ENCODE assay signal across 21 cellular contexts in the genomic region with DNA sequence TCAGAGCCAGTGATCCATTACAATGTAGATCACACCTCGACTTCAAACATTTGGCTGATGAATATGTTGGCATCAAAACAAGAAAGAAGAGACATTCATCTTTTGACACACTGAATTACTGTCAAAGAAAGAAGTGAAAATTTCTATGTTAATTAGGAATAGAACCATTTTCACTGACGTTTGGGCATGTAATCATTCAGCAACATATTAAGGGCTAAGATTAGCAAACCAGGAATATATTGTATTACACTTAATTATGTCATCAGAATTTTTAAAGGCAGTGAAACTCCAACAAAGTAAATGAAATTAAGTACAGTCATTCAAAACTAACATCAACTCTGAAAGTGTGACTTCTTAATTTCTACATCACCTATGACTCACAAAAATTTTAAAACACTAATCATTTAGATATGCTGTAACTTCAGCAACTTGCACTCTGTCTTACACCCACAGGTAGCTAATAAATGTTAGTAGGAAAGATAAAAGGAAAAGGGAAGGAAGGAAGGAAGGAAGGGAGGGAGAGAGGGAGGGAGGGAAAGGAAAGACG. TPM values are rescaled to one million over a fixed set of nuclear protein-coding genes. Genes with fewer than 3 reads are reported as not detected.
DNase-seq lines count a peak whose midpoint lies in the region; ATAC-seq and TF ChIP-seq lines count a peak whose summit lies in the region.
"Had no signal": no experiment of that assay in that cellular context is flagged by ENCODE, and none has a peak within 500 bp of the region (broad histone marks: within the 10 kb centered on the region; RNA-seq: fewer than 3 reads in every experiment).

No MANE protein-coding gene starts in this region.

- H3K9me3 Mint-ChIP-seq in T-cell, result peaks cover 0 to 2% (median 2%) of the 10 kb centered on the region in 3 donors
- H3K9me3 Mint-ChIP-seq in natural killer cell treated with Interleukin-12 subunit alpha and Interleukin-12 subunit beta and Interleukin-15 and Interleukin-18, amount 100 ng/mL, for 72 hours, result peaks cover 7% of the 10 kb centered on the region
- H3K9me3 Mint-ChIP-seq: CD4-positive, alpha-beta T cell had no signal

- no peak overlapping the region for H3K4me3 Mint-ChIP-seq in T-cell
- H3K4me3 Mint-ChIP-seq in natural killer cell treated with Interleukin-12 subunit alpha and Interleukin-12 subunit beta and Interleukin-15 and Interleukin-18, amount 100 ng/mL, for 72 hours, result no peak overlapping the region
- H3K4me3 Mint-ChIP-seq: CD4-positive, alpha-beta T cell; HFFc6 had no signal

- no peak for ATAC-seq in GM21423 (IDR thresholded peaks at IDR 0.05; ENCODE audit: unreplicated experiment)
- no peak for ATAC-seq in T-cell (replicated peaks in 1 of 4)
- ATAC-seq in natural killer cell treated with Interleukin-12 subunit alpha and Interleukin-12 subunit beta and Interleukin-15 and Interleukin-18, amount 100 ng/mL, for 72 hours, result no peak
- ATAC-seq: A549, HCT116 had no signal

- no peaks in the 10 kb centered on the region for H3K79me2 ChIP-seq in mammary epithelial cell (ENCODE audit: insufficient read depth, low read length)

- H3K27ac Mint-ChIP-seq in T-cell, result no peak overlapping the region
- no peak overlapping the region for H3K27ac Mint-ChIP-seq in natural killer cell treated with Interleukin-12 subunit alpha and Interleukin-12 subunit beta and Interleukin-15 and Interleukin-18, amount 100 ng/mL, for 72 hours
- H3K27ac Mint-ChIP-seq: CD4-positive, alpha-beta T cell; HFFc6 had no signal

- BruUV-seq in mammary epithelial cell (replicated peaks; lab: Mats Ljungman, UMichigan), result no TSS peak

- dilution Hi-C loops in mammary epithelial cell (cut with HindIII; ENCODE audit: low sequenced_read_pairs), result no loop called here

- H3K4me3 ChIP-seq in mammary epithelial cell (replicated peaks in 1 of 3; ENCODE audit: insufficient read depth in 1 of 3, low read depth in 2 of 3, low read length in 3 of 3), result no peak overlapping the region
- H3K4me3 ChIP-seq in breast epithelium, result no peak overlapping the region
- H3K4me3 ChIP-seq in epithelial cell of esophagus (ENCODE audit: low read length), result no peak overlapping the region
- H3K4me3 ChIP-seq: A549 had no signal

- TF ChIP-seq POLR2A in breast epithelium (IDR thresholded peaks at IDR 0.05), result no peak

- H2AFZ ChIP-seq in mammary epithelial cell (ENCODE audit: low read depth, low read length), result no peak overlapping the region

- DNase-seq in mammary epithelial cell (peak; percentile 7), breast epithelium (ENCODE audit: low spot score in 2 of 2) (no peak), epithelial cell of esophagus (ENCODE audit: low read depth) (peak; percentile 76), kidney tubule cell (ENCODE audit: low spot score) (peak; percentile 46), NCI-H82 treated with DMSO at 0.1 percent for 48 hours (lab: John Stamatoyannopoulos, UW; ENCODE audit: unreplicated experiment) (no peak), T-cell (no peak)
- no peak for DNase-seq in natural killer cell treated with Interleukin-12 subunit alpha and Interleukin-12 subunit beta and Interleukin-15 and Interleukin-18, amount 100 ng/mL, for 72 hours (ENCODE audit: low spot score)
- DNase-seq: AML-193; Caco-2; CD4-positive, alpha-beta T cell; GOT3; H7; HFFc6 had no signal

- no peaks in the 10 kb centered on the region for H3K36me3 Mint-ChIP-seq in T-cell
- H3K36me3 Mint-ChIP-seq in natural killer cell treated with Interleukin-12 subunit alpha and Interleukin-12 subunit beta and Interleukin-15 and Interleukin-18, amount 100 ng/mL, for 72 hours, result no peaks in the 10 kb centered on the region

- TF ChIP-seq CTCF in mammary epithelial cell (conservative IDR thresholded peaks at IDR 0.05 in 1 of 2, IDR thresholded peaks at IDR 0.05 in 1 of 2; ENCODE audit: extremely low read depth in 1 of 2, insufficient read depth in 1 of 2, low read depth in 1 of 2, low read length in 2 of 2) (no peak), breast epithelium (IDR thresholded peaks at IDR 0.05) (no peak), epithelial cell of esophagus (IDR thresholded peaks at IDR 0.05; ENCODE audit: insufficient read depth, low read depth, low read length, missing control alignments) (no peak)

- POLR2A ChIA-PET in T-cell (lab: Charles Lee), result interaction anchor here in 1 of 2 donors (0.6 kb wide), 1 partner anchor 12 kb away, joined by 5 read pairs; no protein-coding TSS in a partner anchor

- H3K4me1 Mint-ChIP-seq in T-cell, result no peaks in the 10 kb centered on the region
- H3K4me1 Mint-ChIP-seq in natural killer cell treated with Interleukin-12 subunit alpha and Interleukin-12 subunit beta and Interleukin-15 and Interleukin-18, amount 100 ng/mL, for 72 hours (ENCODE audit: low read depth in 2 of 2), result no peaks in the 10 kb centered on the region

- H3K27me3 ChIP-seq in mammary epithelial cell (ENCODE audit: insufficient read depth, low read length) (no peaks in the 10 kb centered on the region), breast epithelium (no peaks in the 10 kb centered on the region)

- no peak overlapping the region for H3K27ac ChIP-seq in mammary epithelial cell (ENCODE audit: insufficient read depth, low read depth, low read length)
- no peak overlapping the region for H3K27ac ChIP-seq in breast epithelium
- H3K27ac ChIP-seq: 22Rv1, A549, C4-2B, HL-60 had no signal

- H3K36me3 ChIP-seq in mammary epithelial cell (ENCODE audit: insufficient read depth, low read length) (no peaks in the 10 kb centered on the region), breast epithelium (no peaks in the 10 kb centered on the region)

- CTCF ChIA-PET in mammary epithelial cell (lab: Charles Lee; ENCODE audit: low non-redundant PET), result no interaction called here
- CTCF ChIA-PET in T-cell (lab: Charles Lee), result no interaction called here

- intact Hi-C loops in mammary epithelial cell (cut with micrococcal nuclease) (no loop called here), breast epithelium (cut with DNase I; ENCODE audit: low total_unique reads) (no loop called here)

- in situ Hi-C loops in mammary epithelial cell (cut with MboI; ENCODE audit: low sequenced_read_pairs in 2 of 2), result no loop called here

- no peaks in the 10 kb centered on the region for H4K20me1 ChIP-seq in mammary epithelial cell (ENCODE audit: insufficient read depth, low read length)

- H3K9me3 ChIP-seq in mammary epithelial cell (replicated peaks; ENCODE audit: insufficient read depth, low read length) (no peaks in the 10 kb centered on the region), breast epithelium (no peaks in the 10 kb centered on the region)
- H3K9me3 ChIP-seq: A549, Caco-2 had no signal

- H3K4me2 ChIP-seq in mammary epithelial cell (ENCODE audit: insufficient read depth, low read depth, low read length), result no peak overlapping the region
- H3K4me2 ChIP-seq: A549 had no signal

- WGBS in mammary epithelial cell (ENCODE audit: low coverage, missing lambda C conversion rate), result 29% methylated on average over 2 of the region's 3 CpGs

- peaks cover 0 to 2% of the 10 kb centered on the region in 2 donors for H3K27me3 Mint-ChIP-seq in T-cell
- no peaks in the 10 kb centered on the region for H3K27me3 Mint-ChIP-seq in natural killer cell treated with Interleukin-12 subunit alpha and Interleukin-12 subunit beta and Interleukin-15 and Interleukin-18, amount 100 ng/mL, for 72 hours
- H3K27me3 Mint-ChIP-seq: CD4-positive, alpha-beta T cell had no signal

- H3K9ac ChIP-seq in mammary epithelial cell (ENCODE audit: insufficient read depth, low read length), result no peak overlapping the region

- no peaks in the 10 kb centered on the region for H3K4me1 ChIP-seq in mammary epithelial cell (ENCODE audit: insufficient read depth, low read length)
- no peaks in the 10 kb centered on the region for H3K4me1 ChIP-seq in breast epithelium
- H3K4me1 ChIP-seq: A549, Caco-2 had no signal

RNA-seq across cellular contexts. Expression of a gene that starts 1.4 kb away (rescaled TPM):
- total RNA-seq in mammary epithelial cell (not detected), breast epithelium (not detected), T-cell (not detected)
- not detected for polyA plus RNA-seq in mammary epithelial cell
- not detected for polyA minus RNA-seq in mammary epithelial cell
- total RNA-seq in natural killer cell treated with Interleukin-12 subunit alpha and Interleukin-12 subunit beta and Interleukin-15 and Interleukin-18, amount 100 ng/mL, for 72 hours, result not detected
- total RNA-seq: Caco-2; CD4-positive, alpha-beta T cell; H7; HFFc6; HT1080 had no signal
- polyA plus RNA-seq: A549, BJ had no signal

RNA-seq across cellular contexts. Expression of a gene that starts 23.7 kb away (rescaled TPM):
- not detected for total RNA-seq in mammary epithelial cell
- not detected for polyA plus RNA-seq in mammary epithelial cell
- not detected for polyA minus RNA-seq in mammary epithelial cell
- not detected for total RNA-seq in breast epithelium
- not detected for total RNA-seq in T-cell
- not detected for total RNA-seq in natural killer cell treated with Interleukin-12 subunit alpha and Interleukin-12 subunit beta and Interleukin-15 and Interleukin-18, amount 100 ng/mL, for 72 hours
- total RNA-seq: Caco-2; CD4-positive, alpha-beta T cell; H7; HFFc6; HT1080 had no signal
- polyA plus RNA-seq: A549, BJ had no signal

RNA-seq across cellular contexts. Expression of a gene that starts 24.4 kb away (rescaled TPM):
- total RNA-seq in mammary epithelial cell (not detected), breast epithelium (not detected), T-cell (not detected)
- polyA plus RNA-seq in mammary epithelial cell, result not detected
- polyA minus RNA-seq in mammary epithelial cell, result not detected
- total RNA-seq in natural killer cell treated with Interleukin-12 subunit alpha and Interleukin-12 subunit beta and Interleukin-15 and Interleukin-18, amount 100 ng/mL, for 72 hours, result not detected
- total RNA-seq: Caco-2; CD4-positive, alpha-beta T cell; H7; HFFc6; HT1080 had no signal
- polyA plus RNA-seq: A549, BJ had no signal

RNA-seq across cellular contexts. Expression of a gene that starts 38.6 kb away (rescaled TPM):
- not detected for total RNA-seq in mammary epithelial cell
- not detected for polyA plus RNA-seq in mammary epithelial cell
- not detected for polyA minus RNA-seq in mammary epithelial cell
- total RNA-seq in breast epithelium, result 1 to 10 TPM in 1 of 3 donors, not detected in 2; 1.0 TPM
- not detected for total RNA-seq in T-cell
- not detected for total RNA-seq in natural killer cell treated with Interleukin-12 subunit alpha and Interleukin-12 subunit beta and Interleukin-15 and Interleukin-18, amount 100 ng/mL, for 72 hours
- total RNA-seq: Caco-2; CD4-positive, alpha-beta T cell; H7; HFFc6; HT1080 had no signal
- polyA plus RNA-seq: A549, BJ had no signal

Comparison
In these comparisons a context has a peak if more than half of its experiments do, and no peak if none do; other contexts are left out.
1. DNase-seq: peak in mammary epithelial cell (single experiment), epithelial cell of esophagus (single experiment) and kidney tubule cell (single experiment); none in breast epithelium (0 of 2), NCI-H82 treated with DMSO at 0.1 percent for 48 hours (single experiment), T-cell (0 of 34) and natural killer cell treated with Interleukin-12 subunit alpha and Interleukin-12 subunit beta and Interleukin-15 and Interleukin-18, amount 100 ng/mL, for 72 hours (single experiment).